1 cellular context compared by ENCODE assay signal in the genomic region with DNA sequence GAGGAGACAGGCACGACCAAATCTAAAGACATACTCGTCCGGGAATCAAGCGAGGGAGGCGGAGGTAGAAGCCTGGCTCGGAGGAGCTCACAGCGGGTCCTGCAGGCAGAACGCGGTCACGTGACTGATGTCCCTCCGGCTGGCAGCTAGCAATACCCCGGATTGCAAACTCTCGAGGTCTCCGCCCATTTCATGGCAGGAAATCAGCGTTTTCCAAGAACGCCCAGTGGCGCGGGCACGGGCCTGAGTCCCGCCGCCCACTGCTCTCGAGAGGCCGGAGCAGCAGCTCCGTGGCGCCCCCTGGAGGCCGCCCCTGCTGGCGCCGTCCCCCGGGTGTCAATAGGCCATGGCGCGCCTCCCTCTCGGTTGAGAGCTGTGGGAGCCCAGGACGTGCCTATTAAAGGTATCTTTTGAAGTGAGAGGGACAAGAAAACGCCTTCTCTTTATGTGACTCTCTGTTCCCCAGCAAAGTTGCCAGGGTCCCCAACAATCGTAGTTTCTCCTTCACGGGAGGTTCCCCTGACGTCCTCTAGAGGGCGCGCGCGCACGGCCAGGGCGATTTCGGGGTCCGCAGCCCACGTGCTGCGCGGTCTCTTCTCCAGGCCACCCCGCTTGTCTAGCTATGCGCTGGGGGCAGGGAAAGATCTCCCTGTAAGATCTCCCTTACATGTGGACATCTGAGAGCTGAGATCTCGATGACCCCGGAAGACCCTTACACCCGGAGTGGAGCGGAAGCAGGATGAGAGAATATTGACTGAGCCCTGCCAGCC.
TF ChIP-seq lines count a peak whose summit lies in the region.

No MANE protein-coding gene starts in this region.

TF ChIP-seq in H1, 55 proteins besides CTCF, POLR2A, EP300 and RAD21:
- TF ChIP-seq YY1 (IDR thresholded peaks at IDR 0.05; ENCODE audit: low read depth, low read length): peak; percentile 63; the same call in 1 of the 2 replicates
- TF ChIP-seq CREB1 (IDR thresholded peaks at IDR 0.05): peak; percentile 2
- no peak for TF ChIP-seq SAP30 (IDR thresholded peaks at IDR 0.05; ENCODE audit: insufficient read depth, insufficient replicate concordance, low read length)
- no peak for TF ChIP-seq CEBPB (IDR thresholded peaks at IDR 0.05; ENCODE audit: low read depth, low read length)
- peak; percentile 36; the same call in 1 of the 2 replicates for TF ChIP-seq SP1 (IDR thresholded peaks at IDR 0.05; ENCODE audit: low read depth, low read length)
- TF ChIP-seq SIRT6 (IDR thresholded peaks at IDR 0.05; ENCODE audit: low read length): no peak
- TF ChIP-seq SIX5 (IDR thresholded peaks at IDR 0.05; ENCODE audit: low read depth, low read length): no peak
- no peak; the same call in 1 of the 2 replicates for TF ChIP-seq SP4 (IDR thresholded peaks at IDR 0.05; ENCODE audit: low read length)
- peak; percentile 94 for TF ChIP-seq USF2 (IDR thresholded peaks at IDR 0.05; ENCODE audit: low read length)
- peak; percentile 97 for TF ChIP-seq MAX (IDR thresholded peaks at IDR 0.05)
- no peak for TF ChIP-seq HDAC6 (IDR thresholded peaks at IDR 0.05; ENCODE audit: low read depth, low read length)
- TF ChIP-seq JUN (IDR thresholded peaks at IDR 0.05; ENCODE audit: low read depth, low read length): no peak
- TF ChIP-seq TCF12 (IDR thresholded peaks at IDR 0.05; ENCODE audit: low read depth, low read length): no peak
- TF ChIP-seq KDM5A (IDR thresholded peaks at IDR 0.05; ENCODE audit: low read length): no peak
- peak; percentile 74; the same call in 1 of the 2 replicates for TF ChIP-seq POLR2AphosphoS5 (IDR thresholded peaks at IDR 0.05; ENCODE audit: low read depth, low read length)
- TF ChIP-seq POU5F1 (IDR thresholded peaks at IDR 0.05; ENCODE audit: low read depth, low read length): no peak
- peak; percentile 69 for TF ChIP-seq ATF3 (IDR thresholded peaks at IDR 0.05; ENCODE audit: insufficient read depth, low read depth, low read length)
- no peak for TF ChIP-seq NRF1 (IDR thresholded peaks at IDR 0.05; ENCODE audit: low read depth, low read length)
- peak; percentile 17; the same call in 1 of the 2 replicates for TF ChIP-seq EGR1 (IDR thresholded peaks at IDR 0.05; ENCODE audit: borderline replicate concordance, low read depth, low read length)
- peak; percentile 83 for TF ChIP-seq TAF1 (IDR thresholded peaks at IDR 0.05; ENCODE audit: low read depth, low read length)
- TF ChIP-seq SUZ12 (IDR thresholded peaks at IDR 0.05; ENCODE audit: low read length): no peak
- TF ChIP-seq CHD1 (IDR thresholded peaks at IDR 0.05; ENCODE audit: low read depth, low read length): no peak
- no peak for TF ChIP-seq CBX8 (IDR thresholded peaks at IDR 0.05; ENCODE audit: borderline replicate concordance, low read depth, low read length)
- no peak for TF ChIP-seq CBX5 (IDR thresholded peaks at IDR 0.05; ENCODE audit: low read depth, low read length)
- peak; percentile 4 to 72; a peak in 2 of 4 replicates for TF ChIP-seq HDAC2 (IDR thresholded peaks at IDR 0.05; ENCODE audit: borderline replicate concordance in 1 of 2, low read depth in 2 of 2, low read length in 2 of 2)
- no peak for TF ChIP-seq GABPA (IDR thresholded peaks at IDR 0.05; ENCODE audit: borderline replicate concordance, insufficient read depth, low read length)
- no peak for TF ChIP-seq SP2 (IDR thresholded peaks at IDR 0.05; ENCODE audit: low read length)
- no peak for TF ChIP-seq CTBP2 (IDR thresholded peaks at IDR 0.05; ENCODE audit: borderline replicate concordance, insufficient read depth, insufficient read length, low read length)
- TF ChIP-seq NANOG (IDR thresholded peaks at IDR 0.05; ENCODE audit: insufficient read depth, low read depth, low read length, poor library complexity, severe bottlenecking): no peak
- TF ChIP-seq ATF2 (IDR thresholded peaks at IDR 0.05; ENCODE audit: low read length): peak; percentile 10; the same call in 1 of the 2 replicates
- no peak for TF ChIP-seq FOSL1 (IDR thresholded peaks at IDR 0.05; ENCODE audit: insufficient read depth, low read depth, low read length)
- TF ChIP-seq RNF2 (IDR thresholded peaks at IDR 0.05; ENCODE audit: borderline replicate concordance, low read depth, low read length, missing control alignments, poor library complexity, severe bottlenecking): no peak
- TF ChIP-seq TAF7 (optimal IDR thresholded peaks at IDR 0.05; ENCODE audit: borderline replicate concordance, low read depth, low read length): no peak
- peak; percentile 66 for TF ChIP-seq E2F6 (IDR thresholded peaks at IDR 0.05)
- TF ChIP-seq PHF8 (conservative IDR thresholded peaks at IDR 0.05; ENCODE audit: low read depth, low read length): no peak
- peak; percentile 89 for TF ChIP-seq GTF2F1 (IDR thresholded peaks at IDR 0.05; ENCODE audit: borderline replicate concordance, low read depth, low read length)
- TF ChIP-seq BACH1 (IDR thresholded peaks at IDR 0.05; ENCODE audit: low read length): peak; percentile 65
- peak; percentile 72 for TF ChIP-seq TBP (IDR thresholded peaks at IDR 0.05; ENCODE audit: low read depth, low read length)
- peak; percentile 79 for TF ChIP-seq ASH2L (IDR thresholded peaks at IDR 0.05; ENCODE audit: low read length)
- peak; percentile 30; the same call in 1 of the 2 replicates for TF ChIP-seq RBBP5 (IDR thresholded peaks at IDR 0.05; ENCODE audit: borderline replicate concordance, low read depth, low read length)
- TF ChIP-seq BCL11A (IDR thresholded peaks at IDR 0.05; ENCODE audit: low read depth in 2 of 2, low read length in 2 of 2): no peak
- no peak for TF ChIP-seq SRF (IDR thresholded peaks at IDR 0.05; ENCODE audit: low read depth, low read length)
- no peak; the same call in 1 of the 2 replicates for TF ChIP-seq TEAD4 (IDR thresholded peaks at IDR 0.05; ENCODE audit: low read depth, low read length)
- no peak for TF ChIP-seq RFX5 (IDR thresholded peaks at IDR 0.05; ENCODE audit: borderline replicate concordance, low read depth, low read length)
- TF ChIP-seq SIN3A (conservative IDR thresholded peaks at IDR 0.05 in 1 of 2, IDR thresholded peaks at IDR 0.05 in 1 of 2; ENCODE audit: low read depth in 1 of 2, low read length in 2 of 2): peak; percentile 21 to 62; a peak in 2 of 4 replicates
- TF ChIP-seq BRCA1 (IDR thresholded peaks at IDR 0.05; ENCODE audit: low read depth, low read length): no peak
- TF ChIP-seq, protein P1, sequence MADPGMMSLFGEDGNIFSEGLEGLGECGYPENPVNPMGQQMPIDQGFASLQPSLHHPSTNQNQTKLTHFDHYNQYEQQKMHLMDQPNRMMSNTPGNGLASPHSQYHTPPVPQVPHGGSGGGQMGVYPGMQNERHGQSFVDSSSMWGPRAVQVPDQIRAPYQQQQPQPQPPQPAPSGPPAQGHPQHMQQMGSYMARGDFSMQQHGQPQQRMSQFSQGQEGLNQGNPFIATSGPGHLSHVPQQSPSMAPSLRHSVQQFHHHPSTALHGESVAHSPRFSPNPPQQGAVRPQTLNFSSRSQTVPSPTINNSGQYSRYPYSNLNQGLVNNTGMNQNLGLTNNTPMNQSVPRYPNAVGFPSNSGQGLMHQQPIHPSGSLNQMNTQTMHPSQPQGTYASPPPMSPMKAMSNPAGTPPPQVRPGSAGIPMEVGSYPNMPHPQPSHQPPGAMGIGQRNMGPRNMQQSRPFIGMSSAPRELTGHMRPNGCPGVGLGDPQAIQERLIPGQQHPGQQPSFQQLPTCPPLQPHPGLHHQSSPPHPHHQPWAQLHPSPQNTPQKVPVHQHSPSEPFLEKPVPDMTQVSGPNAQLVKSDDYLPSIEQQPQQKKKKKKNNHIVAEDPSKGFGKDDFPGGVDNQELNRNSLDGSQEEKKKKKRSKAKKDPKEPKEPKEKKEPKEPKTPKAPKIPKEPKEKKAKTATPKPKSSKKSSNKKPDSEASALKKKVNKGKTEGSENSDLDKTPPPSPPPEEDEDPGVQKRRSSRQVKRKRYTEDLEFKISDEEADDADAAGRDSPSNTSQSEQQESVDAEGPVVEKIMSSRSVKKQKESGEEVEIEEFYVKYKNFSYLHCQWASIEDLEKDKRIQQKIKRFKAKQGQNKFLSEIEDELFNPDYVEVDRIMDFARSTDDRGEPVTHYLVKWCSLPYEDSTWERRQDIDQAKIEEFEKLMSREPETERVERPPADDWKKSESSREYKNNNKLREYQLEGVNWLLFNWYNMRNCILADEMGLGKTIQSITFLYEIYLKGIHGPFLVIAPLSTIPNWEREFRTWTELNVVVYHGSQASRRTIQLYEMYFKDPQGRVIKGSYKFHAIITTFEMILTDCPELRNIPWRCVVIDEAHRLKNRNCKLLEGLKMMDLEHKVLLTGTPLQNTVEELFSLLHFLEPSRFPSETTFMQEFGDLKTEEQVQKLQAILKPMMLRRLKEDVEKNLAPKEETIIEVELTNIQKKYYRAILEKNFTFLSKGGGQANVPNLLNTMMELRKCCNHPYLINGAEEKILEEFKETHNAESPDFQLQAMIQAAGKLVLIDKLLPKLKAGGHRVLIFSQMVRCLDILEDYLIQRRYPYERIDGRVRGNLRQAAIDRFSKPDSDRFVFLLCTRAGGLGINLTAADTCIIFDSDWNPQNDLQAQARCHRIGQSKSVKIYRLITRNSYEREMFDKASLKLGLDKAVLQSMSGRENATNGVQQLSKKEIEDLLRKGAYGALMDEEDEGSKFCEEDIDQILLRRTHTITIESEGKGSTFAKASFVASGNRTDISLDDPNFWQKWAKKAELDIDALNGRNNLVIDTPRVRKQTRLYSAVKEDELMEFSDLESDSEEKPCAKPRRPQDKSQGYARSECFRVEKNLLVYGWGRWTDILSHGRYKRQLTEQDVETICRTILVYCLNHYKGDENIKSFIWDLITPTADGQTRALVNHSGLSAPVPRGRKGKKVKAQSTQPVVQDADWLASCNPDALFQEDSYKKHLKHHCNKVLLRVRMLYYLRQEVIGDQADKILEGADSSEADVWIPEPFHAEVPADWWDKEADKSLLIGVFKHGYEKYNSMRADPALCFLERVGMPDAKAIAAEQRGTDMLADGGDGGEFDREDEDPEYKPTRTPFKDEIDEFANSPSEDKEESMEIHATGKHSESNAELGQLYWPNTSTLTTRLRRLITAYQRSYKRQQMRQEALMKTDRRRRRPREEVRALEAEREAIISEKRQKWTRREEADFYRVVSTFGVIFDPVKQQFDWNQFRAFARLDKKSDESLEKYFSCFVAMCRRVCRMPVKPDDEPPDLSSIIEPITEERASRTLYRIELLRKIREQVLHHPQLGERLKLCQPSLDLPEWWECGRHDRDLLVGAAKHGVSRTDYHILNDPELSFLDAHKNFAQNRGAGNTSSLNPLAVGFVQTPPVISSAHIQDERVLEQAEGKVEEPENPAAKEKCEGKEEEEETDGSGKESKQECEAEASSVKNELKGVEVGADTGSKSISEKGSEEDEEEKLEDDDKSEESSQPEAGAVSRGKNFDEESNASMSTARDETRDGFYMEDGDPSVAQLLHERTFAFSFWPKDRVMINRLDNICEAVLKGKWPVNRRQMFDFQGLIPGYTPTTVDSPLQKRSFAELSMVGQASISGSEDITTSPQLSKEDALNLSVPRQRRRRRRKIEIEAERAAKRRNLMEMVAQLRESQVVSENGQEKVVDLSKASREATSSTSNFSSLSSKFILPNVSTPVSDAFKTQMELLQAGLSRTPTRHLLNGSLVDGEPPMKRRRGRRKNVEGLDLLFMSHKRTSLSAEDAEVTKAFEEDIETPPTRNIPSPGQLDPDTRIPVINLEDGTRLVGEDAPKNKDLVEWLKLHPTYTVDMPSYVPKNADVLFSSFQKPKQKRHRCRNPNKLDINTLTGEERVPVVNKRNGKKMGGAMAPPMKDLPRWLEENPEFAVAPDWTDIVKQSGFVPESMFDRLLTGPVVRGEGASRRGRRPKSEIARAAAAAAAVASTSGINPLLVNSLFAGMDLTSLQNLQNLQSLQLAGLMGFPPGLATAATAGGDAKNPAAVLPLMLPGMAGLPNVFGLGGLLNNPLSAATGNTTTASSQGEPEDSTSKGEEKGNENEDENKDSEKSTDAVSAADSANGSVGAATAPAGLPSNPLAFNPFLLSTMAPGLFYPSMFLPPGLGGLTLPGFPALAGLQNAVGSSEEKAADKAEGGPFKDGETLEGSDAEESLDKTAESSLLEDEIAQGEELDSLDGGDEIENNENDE (IDR thresholded peaks at IDR 0.05; ENCODE audit: insufficient replicate concordance, low read length): no peak
- no peak for TF ChIP-seq MAFK (IDR thresholded peaks at IDR 0.05; ENCODE audit: low read depth, low read length)
- TF ChIP-seq ZNF274 (IDR thresholded peaks at IDR 0.05; ENCODE audit: borderline replicate concordance, extremely low read depth, low read length): no peak
- TF ChIP-seq JUND (IDR thresholded peaks at IDR 0.05; ENCODE audit: low read length): peak; percentile 8; the same call in 1 of the 2 replicates
- no peak for TF ChIP-seq CHD2 (IDR thresholded peaks at IDR 0.05; ENCODE audit: low read length)
- peak; percentile 25; the same call in 1 of the 2 replicates for TF ChIP-seq KDM1A (IDR thresholded peaks at IDR 0.05; ENCODE audit: borderline replicate concordance, low read length)
- TF ChIP-seq RXRA (IDR thresholded peaks at IDR 0.05; ENCODE audit: insufficient read depth, low read depth, low read length): no peak
- no peak for TF ChIP-seq KDM4A (IDR thresholded peaks at IDR 0.05; ENCODE audit: low read depth, low read length, severe bottlenecking)
- no peak for TF ChIP-seq EZH2 (IDR thresholded peaks at IDR 0.05; ENCODE audit: low read depth, low read length, severe bottlenecking)
TF ChIP-seq in H1: peak in this region for 20.
